ENCODE assay signal across 9 cellular contexts in the genomic region with DNA sequence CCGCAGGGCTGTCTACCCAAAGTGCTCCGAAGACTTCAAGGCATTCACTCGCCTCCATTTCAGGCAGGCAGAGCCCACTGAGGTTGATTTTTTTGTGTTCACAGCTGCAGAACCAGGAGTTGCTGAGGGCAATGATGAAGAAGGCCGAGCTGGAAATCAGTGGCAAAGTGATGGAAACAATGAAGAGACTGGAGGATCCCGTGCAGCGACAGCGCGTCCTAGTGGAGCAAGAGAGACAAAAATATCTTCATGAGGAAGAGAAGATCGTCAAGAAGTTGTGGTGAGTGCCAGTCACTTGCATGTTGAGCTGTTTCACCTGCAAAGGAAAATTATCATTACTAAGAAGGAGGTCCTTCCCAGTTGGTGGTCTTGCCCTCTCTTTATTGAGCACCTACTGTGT.
DNase-seq lines count a peak whose midpoint lies in the region; ATAC-seq and TF ChIP-seq lines count a peak whose summit lies in the region.
"Had no signal": no experiment of that assay in that cellular context is flagged by ENCODE, and none has a peak within 500 bp of the region (broad histone marks: within the 10 kb centered on the region; RNA-seq: fewer than 3 reads in every experiment).

No MANE protein-coding gene starts in this region.

- CTCF ChIA-PET in CD4-positive, alpha-beta T cell (lab: Charles Lee), result no interaction called here

- no peaks in the 10 kb centered on the region for H3K4me1 Mint-ChIP-seq in neural crest cell
- no peaks in the 10 kb centered on the region for H3K4me1 Mint-ChIP-seq in CD4-positive, alpha-beta T cell (ENCODE audit: low read depth)

- DNase-seq in DMS 273 (lab: John Stamatoyannopoulos, UW; ENCODE audit: unreplicated experiment), result peak; percentile 17
- no peak for DNase-seq in DMS 273 treated with DMSO at 0.1 percent for 48 hours (lab: John Stamatoyannopoulos, UW)
- peak; percentile 17 to 28 for DNase-seq in dermis microvascular lymphatic vessel endothelial cell (ENCODE audit: low read depth in 2 of 2)
- DNase-seq in neural crest cell (ENCODE audit: low read depth, low spot score), result no peak
- no peak for DNase-seq in NCI-H510A (lab: John Stamatoyannopoulos, UW)
- DNase-seq in CD4-positive, alpha-beta T cell, result no peak
- DNase-seq: midbrain had no signal

- POLR2A ChIA-PET in CD4-positive, alpha-beta T cell (lab: Charles Lee), result no interaction called here

- intact Hi-C loops in CD4-positive, alpha-beta T cell (cut with DNase I, micrococcal nuclease), result no loop called here

- no peaks in the 10 kb centered on the region for H3K27me3 ChIP-seq in CD4-positive, alpha-beta T cell (ENCODE audit: control insufficient read depth, insufficient read depth, low read length)

- TF ChIP-seq CTCF in LNCAP (IDR thresholded peaks at IDR 0.05), result peak; percentile 37; the same call in 1 of the 2 replicates
- peak; percentile 53 for TF ChIP-seq CTCF in neural crest cell (conservative IDR thresholded peaks at IDR 0.05)
- no peak for TF ChIP-seq CTCF in CD4-positive, alpha-beta T cell (IDR thresholded peaks at IDR 0.05)

- no peak overlapping the region for H3K4me3 Mint-ChIP-seq in neural crest cell
- H3K4me3 Mint-ChIP-seq in CD4-positive, alpha-beta T cell, result no peak overlapping the region

- H3K9me3 Mint-ChIP-seq in neural crest cell, result peaks cover 2% of the 10 kb centered on the region
- no peaks in the 10 kb centered on the region for H3K9me3 Mint-ChIP-seq in CD4-positive, alpha-beta T cell

- no peaks in the 10 kb centered on the region for H3K27me3 Mint-ChIP-seq in neural crest cell (ENCODE audit: low read depth)
- peaks cover 13% of the 10 kb centered on the region for H3K27me3 Mint-ChIP-seq in CD4-positive, alpha-beta T cell

- no peaks in the 10 kb centered on the region for H3K9me3 ChIP-seq in CD4-positive, alpha-beta T cell (ENCODE audit: control insufficient read depth, low read length)

- H3K27ac ChIP-seq in CD4-positive, alpha-beta T cell (ENCODE audit: low read depth, low read length), result no peak overlapping the region

- H3K36me3 Mint-ChIP-seq in neural crest cell (ENCODE audit: low read depth), result peaks cover 6% of the 10 kb centered on the region
- no peaks in the 10 kb centered on the region for H3K36me3 Mint-ChIP-seq in CD4-positive, alpha-beta T cell (ENCODE audit: low read depth)

- no peak overlapping the region for H3K27ac Mint-ChIP-seq in neural crest cell (ENCODE audit: unreplicated experiment)
- H3K27ac Mint-ChIP-seq in CD4-positive, alpha-beta T cell, result no peak overlapping the region

- ATAC-seq in CD4-positive, alpha-beta T cell (ENCODE audit: poor library complexity), result no peak
- ATAC-seq in GM19328 (IDR thresholded peaks at IDR 0.05; ENCODE audit: unreplicated experiment), result no peak

Comparison
In these comparisons a context has a peak if more than half of its experiments do, and no peak if none do; other contexts are left out.
1. DNase-seq: peak in DMS 273 (single experiment) and dermis microvascular lymphatic vessel endothelial cell (2 of 2); none in DMS 273 treated with DMSO at 0.1 percent for 48 hours (single experiment), neural crest cell (single experiment), NCI-H510A (single experiment) and CD4-positive, alpha-beta T cell (0 of 10).